ENCODE assay signal across 23 cellular contexts in the genomic region with DNA sequence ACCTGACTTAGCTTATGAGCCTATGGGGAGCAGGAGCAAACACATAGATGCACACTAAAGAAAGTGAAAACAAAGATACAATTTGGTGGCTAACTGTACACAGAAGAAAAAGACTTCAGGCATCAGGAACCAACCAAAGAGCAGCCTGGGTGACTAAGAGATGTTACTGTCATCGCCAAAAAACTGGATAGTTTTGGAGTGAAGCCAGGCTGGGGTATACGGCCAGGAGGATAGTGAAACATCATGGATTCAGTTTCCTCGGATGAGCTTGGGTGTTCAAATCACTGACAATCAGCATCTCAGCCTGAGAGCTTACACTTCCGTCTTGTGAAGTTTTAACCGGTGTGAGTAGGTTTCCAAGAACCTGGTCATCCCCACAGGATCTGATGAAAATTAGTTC.
"Had no signal": no experiment of that assay in that cellular context is flagged by ENCODE, and none has a peak within 500 bp of the region (broad histone marks: within the 10 kb centered on the region; RNA-seq: fewer than 3 reads in every experiment).

No MANE protein-coding gene starts in this region.

- H3K4me3 ChIP-seq: gastrocnemius medialis, lung, mucosa of descending colon, neural progenitor cell, right lobe of liver, smooth muscle cell, suprapubic skin, transverse colon, upper lobe of right lung, uterus had no signal

- H3K36me3 ChIP-seq: gastrocnemius medialis, neural progenitor cell, right lobe of liver, suprapubic skin, transverse colon, upper lobe of right lung, uterus had no signal

- H3K4me1 ChIP-seq: gastrocnemius medialis, neural progenitor cell, parathyroid adenoma, right lobe of liver, suprapubic skin, transverse colon, upper lobe of right lung, uterus had no signal

- ATAC-seq: gastrocnemius medialis; left lobe of liver; mucosa of descending colon; right lobe of liver; stimulated activated naive CD8-positive, alpha-beta T cell treated with anti-CD3 and anti-CD28 coated beads, Interleukin-15, amount 100 ng/mL, for 72 hours; upper lobe of right lung had no signal

- H3K27me3 ChIP-seq: neural progenitor cell, right lobe of liver, suprapubic skin, transverse colon, upper lobe of right lung, uterus had no signal

- H2AFZ ChIP-seq: neural progenitor cell, parathyroid adenoma had no signal

- H3K27ac ChIP-seq: gastrocnemius medialis, neural progenitor cell, parathyroid adenoma, right lobe of liver, suprapubic skin, transverse colon, upper lobe of right lung, uterus had no signal

- H3K9ac ChIP-seq: neural progenitor cell, parathyroid adenoma had no signal

- H3K4me2 ChIP-seq: neural progenitor cell, smooth muscle cell had no signal

- H3K9me3 ChIP-seq: gastrocnemius medialis, mucosa of descending colon, right lobe of liver, suprapubic skin, transverse colon, upper lobe of right lung, uterus had no signal

- H3K79me2 ChIP-seq: parathyroid adenoma had no signal

- DNase-seq: cortex of kidney; effector CD4-positive, alpha-beta T cell; foreskin fibroblast; gastrocnemius medialis; mesenchymal stem cell; mucosa of descending colon; naive B cell; right lobe of liver; stimulated activated CD4-positive, alpha-beta T cell treated with anti-CD3 and anti-CD28 coated beads, Interleukin-12 subunit alpha, Interleukin-12 subunit beta, amount 100 ng/mL, for 4 hours; stimulated activated CD4-positive, alpha-beta T cell treated with anti-CD3 and anti-CD28 coated beads, Interleukin-1b, Interleukin-23, amount 100 ng/mL, for 48 hours; stimulated activated CD4-positive, alpha-beta T cell treated with anti-CD3 and anti-CD28 coated beads, Interleukin-4, amount 100 ng/mL, for 1 hour; stimulated activated CD8-positive, alpha-beta memory T cell treated with anti-CD3 and anti-CD28 coated beads, Interleukin-4, amount 100 ng/mL, for 48 hours; stimulated activated naive CD4-positive, alpha-beta T cell; stimulated activated naive CD8-positive, alpha-beta T cell treated with anti-CD3 and anti-CD28 coated beads, Interleukin-15, amount 100 ng/mL, for 72 hours; transverse colon; upper lobe of right lung; uterus had no signal
